8 cellular contexts compared by ENCODE assay signal in the genomic region with DNA sequence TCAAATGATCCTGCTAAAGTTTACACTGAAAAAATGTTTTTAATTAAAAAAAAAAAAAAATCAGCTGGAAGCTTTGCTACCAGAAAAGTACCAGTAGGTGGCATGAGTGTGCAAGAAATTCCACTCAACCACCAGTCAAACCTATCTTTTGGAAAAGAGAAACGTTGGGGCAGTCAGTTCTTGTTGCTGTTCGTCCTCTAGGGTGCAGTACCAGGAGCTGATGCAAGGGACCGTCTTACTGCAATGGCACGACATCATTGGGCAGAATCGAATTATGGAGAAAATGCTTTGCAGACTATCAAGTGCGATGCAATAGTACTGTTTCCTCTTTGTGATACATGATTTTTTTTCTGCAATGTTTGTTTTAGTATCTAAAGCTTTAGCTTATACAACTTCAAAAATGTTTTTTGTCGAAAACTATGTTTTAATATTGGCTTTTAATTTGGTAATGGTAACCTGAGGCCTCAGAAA. TPM values are rescaled to one million over a fixed set of nuclear protein-coding genes. Genes with fewer than 3 reads are reported as not detected.
DNase-seq lines count a peak whose midpoint lies in the region; ATAC-seq and TF ChIP-seq lines count a peak whose summit lies in the region.

No MANE protein-coding gene starts in this region.

- peak; percentile 92 for TF ChIP-seq CTCF in left ventricle myocardium inferior (IDR thresholded peaks at IDR 0.05; ENCODE audit: borderline replicate concordance)

- no peaks in the 10 kb centered on the region for H3K27me3 ChIP-seq in left ventricle myocardium inferior (ENCODE audit: low read depth)

- no peak overlapping the region for H3K4me3 ChIP-seq in left ventricle myocardium inferior

- peak; percentile 83 for ATAC-seq in HG02852 (IDR thresholded peaks at IDR 0.05; ENCODE audit: unreplicated experiment)
- peak; percentile 81 for ATAC-seq in sciatic nerve

- H3K36me3 ChIP-seq in left ventricle myocardium inferior = peaks cover 11% of the 10 kb centered on the region

- intact Hi-C loops in left ventricle myocardium inferior (cut with micrococcal nuclease) = loop anchor here (5.0 kb wide), 1 partner anchor 547 kb away; no protein-coding TSS in a partner anchor
- intact Hi-C loops in sciatic nerve (cut with DNase I) = no loop called here

- H3K9me3 ChIP-seq in left ventricle myocardium inferior (replicated peaks) = no peaks in the 10 kb centered on the region

- H3K27ac ChIP-seq in left ventricle myocardium inferior (replicated peaks) = no peak overlapping the region

- peak; percentile 51 for DNase-seq in activated gamma-delta T cell treated with Interleukin-2 at 50 U/mL for 16 hours
- no peak for DNase-seq in activated gamma-delta T cell (lab: John Stamatoyannopoulos, UW)
- DNase-seq in NCI-H1417 treated with DMSO at 0.1 percent for 48 hours (lab: John Stamatoyannopoulos, UW) = peak; percentile 73
- DNase-seq in SKM-1 (lab: John Stamatoyannopoulos, UW; ENCODE audit: unreplicated experiment) = peak; percentile 96
- DNase-seq in amniotic epithelial cell (ENCODE audit: low read depth) = peak; percentile 86
- no peak for DNase-seq in left ventricle myocardium inferior
- no peak for DNase-seq in sciatic nerve (ENCODE audit: low spot score)

- peaks cover 24% of the 10 kb centered on the region for H3K4me1 ChIP-seq in left ventricle myocardium inferior

RNA-seq across cellular contexts. Expression of gene YPEL5, which starts 18.3 kb away (rescaled TPM):
- total RNA-seq in left ventricle myocardium inferior (63.6 TPM), sciatic nerve (78.1 TPM)

Comparison
In these comparisons a context has a peak if more than half of its experiments do, and no peak if none do; other contexts are left out.
1. DNase-seq: peak in activated gamma-delta T cell treated with Interleukin-2 at 50 U/mL for 16 hours (single experiment), NCI-H1417 treated with DMSO at 0.1 percent for 48 hours (single experiment), SKM-1 (single experiment) and amniotic epithelial cell (single experiment); none in activated gamma-delta T cell (single experiment), left ventricle myocardium inferior (single experiment) and sciatic nerve (single experiment).